8 cellular contexts compared by ENCODE assay signal in the genomic region with DNA sequence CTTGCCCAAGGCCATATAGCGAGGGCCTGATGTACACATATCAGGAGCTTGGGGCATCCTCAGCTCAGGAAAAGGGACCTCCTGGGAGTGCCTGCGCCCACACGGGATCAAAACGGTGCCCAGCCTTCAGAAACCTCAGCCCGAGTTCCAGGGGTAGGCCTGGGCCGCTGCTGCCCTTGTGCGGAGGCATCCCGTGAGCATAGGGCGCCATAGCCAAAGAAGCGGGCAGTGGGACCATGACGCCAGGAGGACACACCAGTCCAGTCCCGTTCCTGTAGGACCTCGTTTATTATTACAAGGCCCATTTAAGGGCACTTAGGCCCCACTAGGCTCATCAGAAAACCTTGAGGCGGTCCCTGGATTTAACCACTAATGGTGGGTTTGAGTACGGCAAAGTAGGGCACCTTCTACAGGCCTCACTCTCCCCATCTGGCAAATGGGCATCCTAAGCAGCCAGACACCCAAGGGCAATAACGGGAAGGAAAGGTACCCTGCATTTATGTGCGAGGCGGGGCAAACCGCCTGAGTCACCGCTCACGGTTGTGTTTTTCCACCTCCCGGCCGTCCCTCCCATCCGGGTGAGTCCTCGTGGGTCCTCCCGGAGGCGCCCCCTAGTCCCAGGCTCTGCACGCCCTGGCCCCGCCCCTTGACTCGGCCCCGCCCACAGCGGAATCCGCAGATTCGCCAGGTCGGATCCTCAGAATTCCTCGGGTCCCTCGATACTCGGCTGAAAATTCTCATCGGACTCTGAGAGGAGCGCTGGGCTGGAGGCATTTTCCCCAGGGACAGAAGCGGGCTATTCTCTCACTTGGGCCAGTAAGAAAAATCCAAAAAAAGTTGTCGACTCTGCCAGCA. TPM values are rescaled to one million over a fixed set of nuclear protein-coding genes. Genes with fewer than 3 reads are reported as not detected.
DNase-seq lines count a peak whose midpoint lies in the region; ATAC-seq, FAIRE-seq and TF ChIP-seq lines count a peak whose summit lies in the region.

No MANE protein-coding gene starts in this region.

- H3K27me3 ChIP-seq in pancreas (no peaks in the 10 kb centered on the region), tibial nerve (no peaks in the 10 kb centered on the region)

- H3K9me3 ChIP-seq in pancreas (no peaks in the 10 kb centered on the region), tibial nerve (no peaks in the 10 kb centered on the region)

- FAIRE-seq in pancreas (lab: Jason Lieb, UNC) = no peak

- WGBS in pancreas, 2 donors = 23 to 25% methylated on average over 42 of the region's 42 CpGs
- 26 to 31% methylated on average over 36 to 40 of the region's 42 CpGs for WGBS in tibial nerve, 2 donors

- peak overlapping the region; percentile 68 to 82 (median 76) for H3K4me3 ChIP-seq in pancreas
- peak overlapping the region; percentile 82 to 97 (median 93) for H3K4me3 ChIP-seq in tibial nerve

- H3K4me1 Mint-ChIP-seq in glutamatergic neuron (ENCODE audit: low read depth, unreplicated experiment) = peaks cover 6% of the 10 kb centered on the region

- TF ChIP-seq CTCF in glutamatergic neuron (IDR thresholded peaks at IDR 0.05; ENCODE audit: partially characterized antibody, unreplicated experiment) = peak; percentile 20
- no peak for TF ChIP-seq CTCF in pancreas (IDR thresholded peaks at IDR 0.05)
- TF ChIP-seq CTCF in tibial nerve (IDR thresholded peaks at IDR 0.05) = peak in 2 of 5 experiments; percentile 8 to 15

- H3K27ac ChIP-seq in pancreas (peak overlapping the region; percentile 93 to 98 (median 95)), tibial nerve (peak overlapping the region; percentile 90 to 98 (median 97))

- peaks cover 8 to 30% of the 10 kb centered on the region in 2 donors for H3K36me3 Mint-ChIP-seq in activated naive CD4-positive, alpha-beta T cell treated with anti-CD3 and anti-CD28 coated beads, Interleukin-2, amount 50 U/mL, for 72 hours
- peaks cover 11% of the 10 kb centered on the region for H3K36me3 Mint-ChIP-seq in glutamatergic neuron (ENCODE audit: unreplicated experiment)

- no peak for TF ChIP-seq EP300 in tibial nerve (IDR thresholded peaks at IDR 0.05)

- peaks cover 0 to 14% (median 6%) of the 10 kb centered on the region in 3 donors for H3K36me3 ChIP-seq in pancreas
- H3K36me3 ChIP-seq in tibial nerve = peaks cover 0 to 31% (median 6%) of the 10 kb centered on the region in 3 donors

- no peaks in the 10 kb centered on the region for H3K9me3 Mint-ChIP-seq in activated naive CD4-positive, alpha-beta T cell treated with anti-CD3 and anti-CD28 coated beads, Interleukin-2, amount 50 U/mL, for 72 hours
- H3K9me3 Mint-ChIP-seq in glutamatergic neuron (ENCODE audit: unreplicated experiment) = peaks cover 17% of the 10 kb centered on the region

- ATAC-seq in GM21529 (IDR thresholded peaks at IDR 0.05; ENCODE audit: unreplicated experiment) (peak; percentile 54), SK-N-SH treated with all-trans-retinoic acid at 6 μM for 48 hours (peak; percentile 79), pancreas (peak; percentile 68 to 85 (median 76))
- ATAC-seq in activated naive CD4-positive, alpha-beta T cell treated with anti-CD3 and anti-CD28 coated beads, Interleukin-2, amount 50 U/mL, for 72 hours = peak; percentile 82 to 86

- peaks cover 6% of the 10 kb centered on the region for H3K27me3 Mint-ChIP-seq in glutamatergic neuron (ENCODE audit: unreplicated experiment)

- H3K4me1 ChIP-seq in pancreas (peaks cover 0 to 6% (median 3%) of the 10 kb centered on the region in 3 donors), tibial nerve (peaks cover 0 to 52% (median 25%) of the 10 kb centered on the region in 4 donors)

- no peak for TF ChIP-seq POLR2A in tibial nerve (IDR thresholded peaks at IDR 0.05)

- peak overlapping the region; percentile 97 to 99 for H3K27ac Mint-ChIP-seq in activated naive CD4-positive, alpha-beta T cell treated with anti-CD3 and anti-CD28 coated beads, Interleukin-2, amount 50 U/mL, for 72 hours
- H3K27ac Mint-ChIP-seq in glutamatergic neuron (ENCODE audit: unreplicated experiment) = peak overlapping the region; percentile 97

- DNase-seq in D341Med (ENCODE audit: low spot score) (peak; percentile 89), LHCN-M2 (ENCODE audit: low read depth) (peak; percentile 84), glutamatergic neuron (peak; percentile 91), pancreas (peak; percentile 71 to 92 (median 86)), tibial nerve (ENCODE audit: low spot score in 2 of 2) (peak; percentile 66 to 67)
- DNase-seq in activated naive CD4-positive, alpha-beta T cell treated with anti-CD3 and anti-CD28 coated beads, Interleukin-2, amount 50 U/mL, for 72 hours (ENCODE audit: low spot score in 2 of 2) = peak; percentile 88 to 91

- intact Hi-C loops in pancreas (cut with DNase I) = no loop called here

- H3K4me3 Mint-ChIP-seq in glutamatergic neuron (ENCODE audit: unreplicated experiment) = peak overlapping the region; percentile 92

TF ChIP-seq in SK-N-SH treated with all-trans-retinoic acid at 6 μM for 48 hours, 23 proteins besides CTCF, POLR2A, EP300 and RAD21:
- TF ChIP-seq POU6F1 (CRISPR knock-in tag; IDR thresholded peaks at IDR 0.05; ENCODE audit: borderline replicate concordance, low read depth) (no peak), ZC3H10 (CRISPR knock-in tag; IDR thresholded peaks at IDR 0.05) (peak; percentile 66)
- TF ChIP-seq, protein P1, sequence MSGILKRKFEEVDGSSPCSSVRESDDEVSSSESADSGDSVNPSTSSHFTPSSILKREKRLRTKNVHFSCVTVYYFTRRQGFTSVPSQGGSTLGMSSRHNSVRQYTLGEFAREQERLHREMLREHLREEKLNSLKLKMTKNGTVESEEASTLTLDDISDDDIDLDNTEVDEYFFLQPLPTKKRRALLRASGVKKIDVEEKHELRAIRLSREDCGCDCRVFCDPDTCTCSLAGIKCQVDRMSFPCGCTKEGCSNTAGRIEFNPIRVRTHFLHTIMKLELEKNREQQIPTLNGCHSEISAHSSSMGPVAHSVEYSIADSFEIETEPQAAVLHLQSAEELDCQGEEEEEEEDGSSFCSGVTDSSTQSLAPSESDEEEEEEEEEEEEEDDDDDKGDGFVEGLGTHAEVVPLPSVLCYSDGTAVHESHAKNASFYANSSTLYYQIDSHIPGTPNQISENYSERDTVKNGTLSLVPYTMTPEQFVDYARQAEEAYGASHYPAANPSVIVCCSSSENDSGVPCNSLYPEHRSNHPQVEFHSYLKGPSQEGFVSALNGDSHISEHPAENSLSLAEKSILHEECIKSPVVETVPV (CRISPR knock-in tag; IDR thresholded peaks at IDR 0.05) = 0 out of 2 replicates have a peak, but pooled peaks have one; percentile 6
TF ChIP-seq in SK-N-SH treated with all-trans-retinoic acid at 6 μM for 48 hours: peak in this region for 2.

RNA-seq across cellular contexts. Expression of gene SETD1A, which starts 0.7 kb away (rescaled TPM):
- 2.4 and 3.4 TPM in 2 replicates for total RNA-seq in LHCN-M2 (2014; rRNA removed)
- 8.3 TPM for polyA plus RNA-seq in LHCN-M2 (2012)
- 10 to 100 TPM; 24.5 to 34.1 TPM for total RNA-seq in activated naive CD4-positive, alpha-beta T cell treated with anti-CD3 and anti-CD28 coated beads, Interleukin-2, amount 50 U/mL, for 72 hours
- total RNA-seq in glutamatergic neuron (ENCODE audit: unreplicated experiment) = 24.3 TPM
- total RNA-seq in pancreas = 10 to 100 TPM in 1 of 6 donors, 1 to 10 TPM in 5; 6.5 to 10.6 (median 8.3) TPM
- polyA plus RNA-seq in pancreas = 10 to 100 TPM; 12.8 to 17.9 TPM
- 10 to 100 TPM in 2 of 4 donors, 1 to 10 TPM in 2; 7.9 to 17.1 (median 10.7) TPM for total RNA-seq in tibial nerve

RNA-seq across cellular contexts. Expression of gene ORAI3, which starts 8.0 kb away (rescaled TPM):
- total RNA-seq in LHCN-M2 (2014; rRNA removed) (62.5 and 73.6 TPM in 2 replicates), glutamatergic neuron (ENCODE audit: unreplicated experiment) (5.1 TPM), pancreas (10 to 100 TPM in 4 of 6 donors, 1 to 10 TPM in 2; 8.6 to 12.5 (median 11.4) TPM), tibial nerve (10 to 100 TPM; 50.7 to 58.4 (median 52.9) TPM)
- polyA plus RNA-seq in LHCN-M2 (2012) = 27.1 TPM
- 10 to 100 TPM in 1 of 2 donors, 1 to 10 TPM in 1; 7.3 to 17.1 TPM for total RNA-seq in activated naive CD4-positive, alpha-beta T cell treated with anti-CD3 and anti-CD28 coated beads, Interleukin-2, amount 50 U/mL, for 72 hours
- 10 to 100 TPM in 1 of 2 donors, 1 to 10 TPM in 1; 9.5 to 10.3 TPM for polyA plus RNA-seq in pancreas

RNA-seq across cellular contexts. Expression of gene HSD3B7, which starts 28.2 kb away (rescaled TPM):
- 133 and 143 TPM in 2 replicates for total RNA-seq in LHCN-M2 (2014; rRNA removed)
- polyA plus RNA-seq in LHCN-M2 (2012) = 38.4 TPM
- total RNA-seq in activated naive CD4-positive, alpha-beta T cell treated with anti-CD3 and anti-CD28 coated beads, Interleukin-2, amount 50 U/mL, for 72 hours = 1 to 10 TPM; 4.1 to 9.2 TPM
- total RNA-seq in glutamatergic neuron (ENCODE audit: unreplicated experiment) = 2.0 TPM
- 10 to 100 TPM; 14.2 to 32.1 (median 17.3) TPM for total RNA-seq in pancreas
- 10 to 100 TPM; 16.6 to 28.4 TPM for polyA plus RNA-seq in pancreas
- total RNA-seq in tibial nerve = 10 to 100 TPM; 14.9 to 42.9 (median 22.5) TPM

RNA-seq across cellular contexts. Expression of gene FBXL19, which starts 33.5 kb away (rescaled TPM):
- 28.6 and 33.2 TPM in 2 replicates for total RNA-seq in LHCN-M2 (2014; rRNA removed)
- polyA plus RNA-seq in LHCN-M2 (2012) = 13.8 TPM
- total RNA-seq in activated naive CD4-positive, alpha-beta T cell treated with anti-CD3 and anti-CD28 coated beads, Interleukin-2, amount 50 U/mL, for 72 hours = 10 to 100 TPM; 24.4 to 36.4 TPM
- 76.8 TPM for total RNA-seq in glutamatergic neuron (ENCODE audit: unreplicated experiment)
- 10 to 100 TPM in 1 of 6 donors, 1 to 10 TPM in 5; 3.8 to 13.5 (median 4.6) TPM for total RNA-seq in pancreas
- polyA plus RNA-seq in pancreas = 10 to 100 TPM; 10.1 to 26.8 TPM
- total RNA-seq in tibial nerve = 10 to 100 TPM in 3 of 4 donors, 1 to 10 TPM in 1; 7.4 to 25.8 (median 16.7) TPM

RNA-seq across cellular contexts. Expression of gene STX1B, which starts 53.6 kb away (rescaled TPM):
- total RNA-seq in LHCN-M2 (2014; rRNA removed) (1.7 and 4.1 TPM in 2 replicates), glutamatergic neuron (ENCODE audit: unreplicated experiment) (51.6 TPM), pancreas (1 to 10 TPM in 1 of 6 donors, under 1 TPM in 5; 0.16 to 1.4 (median 0.56) TPM), tibial nerve (1 to 10 TPM in 3 of 4 donors, under 1 TPM in 1; 0.84 to 6.1 (median 1.3) TPM)
- 3.4 TPM for polyA plus RNA-seq in LHCN-M2 (2012)
- total RNA-seq in activated naive CD4-positive, alpha-beta T cell treated with anti-CD3 and anti-CD28 coated beads, Interleukin-2, amount 50 U/mL, for 72 hours = 1 to 10 TPM in 1 of 2 donors, under 1 TPM in 1; 0.87 to 4.5 TPM
- polyA plus RNA-seq in pancreas = 1 to 10 TPM in 1 of 2 donors, under 1 TPM in 1; 0.82 to 2.4 TPM

Comparison
In these comparisons a context has a peak if more than half of its experiments do, and no peak if none do; other contexts are left out.
1. Peak in every context shown above with its lines: DNase-seq, ATAC-seq, H3K4me3 ChIP-seq and H3K27ac ChIP-seq.